In the genomic region with DNA sequence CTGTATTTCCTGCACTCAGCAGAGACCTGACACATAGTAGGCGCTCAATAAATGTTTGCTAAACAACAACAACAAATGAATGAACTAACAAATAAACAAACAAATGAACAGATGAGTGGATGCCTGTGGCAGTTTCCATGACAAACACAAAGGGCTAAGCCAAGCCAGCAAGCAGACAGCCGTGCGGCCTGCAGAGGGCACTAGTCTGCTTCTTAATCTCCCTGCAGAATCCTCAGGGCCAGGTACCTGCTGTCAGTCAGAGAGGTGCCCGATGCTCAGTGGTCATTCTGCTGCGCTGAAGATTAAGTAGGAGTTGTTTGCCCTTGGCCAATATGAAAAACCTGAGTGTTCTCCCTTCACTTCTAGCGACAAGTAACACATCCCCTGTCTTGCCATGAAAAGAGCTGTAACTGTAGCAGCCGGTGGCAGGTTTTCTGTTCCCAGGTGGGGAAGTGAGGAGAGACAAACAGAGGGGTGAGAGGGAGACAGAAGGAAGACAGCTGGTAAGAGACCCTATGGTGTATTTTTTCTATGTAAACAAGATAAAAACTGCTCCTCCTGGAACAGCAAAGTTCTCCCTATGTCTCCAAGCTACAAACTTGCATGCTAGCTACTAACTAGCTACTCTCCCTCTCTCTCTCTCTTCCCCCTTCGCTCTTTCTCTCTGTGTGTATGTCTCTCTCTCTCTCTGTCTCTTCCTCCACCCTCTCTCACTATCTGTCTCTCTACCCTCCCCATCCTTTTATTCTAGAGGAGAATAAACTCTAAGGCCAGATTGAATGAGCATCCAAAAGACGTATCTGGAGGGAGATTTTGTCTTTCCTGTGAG, we compare ENCODE assay signal across 8 cellular contexts. TPM values are rescaled to one million over a fixed set of nuclear protein-coding genes. Genes with fewer than 3 reads are reported as not detected.
A peak's percentile ranks its signal among the peaks of the same experiment; 100 is the strongest.
DNase-seq lines count a peak whose midpoint lies in the region; ATAC-seq, FAIRE-seq and TF ChIP-seq lines count a peak whose summit lies in the region.

Gene MC3R (plus strand): TSS at position 779 of the 829 bp plus-strand sequence. CDS start 112 bp downstream, outside the sequence.

- CTCF ChIA-PET in Caco-2 (lab: Charles Lee), result interaction anchor here (0.8 kb wide), 1 partner anchor 302 kb away, joined by 3 read pairs; no protein-coding TSS in a partner anchor
- CTCF ChIA-PET in GM12878 (lab: Yijun Ruan, JAX), result interaction anchor here (0.6 to 1.5 kb wide), 14 partner anchors 9 to 1908 kb away, joined by 3 to 6 read pairs (median 3); no protein-coding TSS in a partner anchor

- no peak within 1 kb of the TSS for H3K27ac Mint-ChIP-seq in Caco-2 (ENCODE audit: unreplicated experiment)

- H3K4me3 ChIP-seq in Caco-2 (ENCODE audit: low read depth, low read length) (no peak within 1 kb of the TSS), GM12878 (no peak within 1 kb of the TSS), kidney epithelial cell (ENCODE audit: low read depth, low read length) (no peak within 1 kb of the TSS)

- H3K4me1 Mint-ChIP-seq in Caco-2 (ENCODE audit: low read depth, unreplicated experiment), result no peaks in the 10 kb centered on the region

- BruUV-seq in Caco-2 (replicated peaks; lab: Mats Ljungman, UMichigan) (no TSS peak), GM12878 (replicated peaks; lab: Mats Ljungman, UMichigan) (no TSS peak)

- peak; percentile 51 for TF ChIP-seq RAD21 in GM12878 (IDR thresholded peaks at IDR 0.05; ENCODE audit: insufficient read depth, low read depth, low read length)

- H3K4me2 ChIP-seq in GM12878 (ENCODE audit: control insufficient read depth, insufficient read depth), result no peak within 1 kb of the TSS

- no peaks in the 10 kb centered on the region for H3K9me3 Mint-ChIP-seq in Caco-2 (ENCODE audit: unreplicated experiment)

- no peaks in the 10 kb centered on the region for H3K36me3 ChIP-seq in Caco-2 (ENCODE audit: control insufficient read depth, insufficient read depth, low read length)
- H3K36me3 ChIP-seq in GM12878 (ENCODE audit: control insufficient read depth in 2 of 2, insufficient read depth in 2 of 2, low read length in 1 of 2), result no peaks in the 10 kb centered on the region
- H3K36me3 ChIP-seq in kidney epithelial cell (ENCODE audit: control insufficient read depth, insufficient read depth, low read length), result no peaks in the 10 kb centered on the region

- H3K27ac ChIP-seq in GM12878 (ENCODE audit: control insufficient read depth, insufficient read depth), result no peak within 1 kb of the TSS

- no peak within 1 kb of the TSS for H3K9ac ChIP-seq in GM12878 (ENCODE audit: control insufficient read depth, insufficient read depth, low read length)

- no peaks in the 10 kb centered on the region for H3K36me3 Mint-ChIP-seq in Caco-2 (ENCODE audit: insufficient read depth, unreplicated experiment)

- H3K4me3 Mint-ChIP-seq in Caco-2 (ENCODE audit: unreplicated experiment), result no peak within 1 kb of the TSS

- peaks cover 33% of the 10 kb centered on the region for H3K27me3 Mint-ChIP-seq in Caco-2 (ENCODE audit: insufficient read depth, unreplicated experiment)

- peak; percentile 68 for ATAC-seq in GM19328 (IDR thresholded peaks at IDR 0.05; ENCODE audit: unreplicated experiment)
- ATAC-seq in GM12878, result peak; percentile 93
- no peak for ATAC-seq in GM21390 (IDR thresholded peaks at IDR 0.05; ENCODE audit: unreplicated experiment)

- no peaks in the 10 kb centered on the region for H4K20me1 ChIP-seq in GM12878 (ENCODE audit: control insufficient read depth, insufficient read depth)

- TF ChIP-seq EP300 in GM12878 (IDR thresholded peaks at IDR 0.05; ENCODE audit: borderline replicate concordance in 1 of 2, control insufficient read depth in 1 of 2, low read depth in 2 of 2, low read length in 2 of 2), result no peak

- H3K9me3 ChIP-seq in Caco-2, result no peaks in the 10 kb centered on the region
- H3K9me3 ChIP-seq in GM12878 (replicated peaks; ENCODE audit: control insufficient read depth, insufficient read depth, low read length), result no peaks in the 10 kb centered on the region

- peak; percentile 86 for DNase-seq in Caco-2
- DNase-seq in Kasumi-1 (lab: John Stamatoyannopoulos, UW), result peak; percentile 31 to 66
- DNase-seq in SK-N-DZ (ENCODE audit: low spot score), result peak; percentile 55
- DNase-seq in GM12878 (ENCODE audit: low read depth, low spot score), result no peak
- peak; percentile 2 for DNase-seq in kidney epithelial cell (ENCODE audit: low read depth)
- DNase-seq in stimulated activated CD8-positive, alpha-beta memory T cell treated with anti-CD3 and anti-CD28 coated beads, Interleukin-12 subunit alpha, Interleukin-12 subunit beta, amount 100 ng/mL, for 24 hours (ENCODE audit: extremely low read depth), result peak; percentile 3

- FAIRE-seq in GM12878 (lab: Jason Lieb, UNC), result no peak

- H3K27me3 ChIP-seq in Caco-2 (replicated peaks; ENCODE audit: control insufficient read depth, insufficient read depth, low read length) (no peaks in the 10 kb centered on the region), GM12878 (replicated peaks in 1 of 2; ENCODE audit: control insufficient read depth in 2 of 2, insufficient read depth in 2 of 2, low read length in 1 of 2) (no peaks in the 10 kb centered on the region), kidney epithelial cell (ENCODE audit: control insufficient read depth, insufficient read depth, low read length) (no peaks in the 10 kb centered on the region)

- intact Hi-C loops in Caco-2 (cut with micrococcal nuclease; ENCODE audit: unreplicated experiment), result loop anchor here (1.0 to 5.0 kb wide), 5 partner anchors 109 to 331 kb away; partner anchors contain the start of genes AURKA, CSTF1, FAM210B and RTF2
- intact Hi-C loops in GM12878 (cut with micrococcal nuclease; ENCODE audit: unreplicated experiment), result loop anchor here (1.0 to 5.0 kb wide), 3 partner anchors 95 to 1566 kb away; no protein-coding TSS in a partner anchor

- SMC1A ChIA-PET in GM12878 (lab: Charles Lee; ENCODE audit: uncharacterized antibody, unreplicated experiment), result interaction anchor here (0.7 to 1.6 kb wide), 2 partner anchors 95 to 686 kb away, joined by 3 to 6 read pairs; no protein-coding TSS in a partner anchor

- POLR2A ChIA-PET in Caco-2 (lab: Charles Lee) (no interaction called here), GM12878 (lab: Charles Lee) (no interaction called here)

- no peaks in the 10 kb centered on the region for H3K4me1 ChIP-seq in Caco-2
- H3K4me1 ChIP-seq in GM12878 (ENCODE audit: control insufficient read depth, insufficient read depth, low read length), result no peaks in the 10 kb centered on the region

- in situ Hi-C loops in GM12878 (cut with MboI), result no loop called here

- no peak within 1 kb of the TSS for H2AFZ ChIP-seq in GM12878 (ENCODE audit: control insufficient read depth, low read depth, low read length)

- TF ChIP-seq CTCF in Caco-2 (IDR thresholded peaks at IDR 0.05; ENCODE audit: insufficient read depth in 1 of 2, low read depth in 1 of 2, low read length in 1 of 2, severe bottlenecking in 1 of 2, unreplicated experiment in 1 of 2), result peak; percentile 92 to 99
- TF ChIP-seq CTCF in GM12878 (IDR thresholded peaks at IDR 0.05 in 2 of 3, conservative IDR thresholded peaks at IDR 0.05 in 1 of 3; ENCODE audit: control insufficient read depth in 2 of 3, extremely low read depth in 1 of 3, insufficient read depth in 1 of 3, low read depth in 3 of 3, low read length in 3 of 3), result peak; percentile 73 to 75 (median 75)
- peak; percentile 67 for TF ChIP-seq CTCF in kidney epithelial cell (IDR thresholded peaks at IDR 0.05; ENCODE audit: insufficient read depth, low read length, poor library complexity, severe bottlenecking)

- RAD21 ChIA-PET in GM12878 (lab: Charles Lee; ENCODE audit: unreplicated experiment), result interaction anchor here (0.9 kb wide), 1 partner anchor 95 kb away, joined by 4 read pairs; no protein-coding TSS in a partner anchor

- 25% methylated on average over 9 of the region's 9 CpGs for WGBS in GM12878 (ENCODE audit: insufficient coverage, insufficient replicate concordance, low lambda C conversion rate, missing lambda C conversion rate)

- H3K79me2 ChIP-seq in GM12878 (ENCODE audit: control insufficient read depth, insufficient read depth, low read length), result no peaks in the 10 kb centered on the region

- TF ChIP-seq POLR2A in GM12878 (IDR thresholded peaks at IDR 0.05; ENCODE audit: low read depth, low read length), result no peak

TF ChIP-seq in GM12878, 131 proteins besides CTCF, POLR2A, EP300 and RAD21 (continues in another document):
- peak; percentile 81 for TF ChIP-seq PKNOX1 (IDR thresholded peaks at IDR 0.05)
- peak; percentile 52; the same call in 1 of the 2 replicates for TF ChIP-seq SMC3 (IDR thresholded peaks at IDR 0.05; ENCODE audit: borderline replicate concordance, low read length)

RNA-seq across cellular contexts. Expression of gene MC3R, which starts in this region (rescaled TPM):
- total RNA-seq in Caco-2 (2022), result not detected in 2 replicates
- polyA plus RNA-seq in SK-N-DZ (2014; cell fraction: cytosol; rRNA removed), result not detected in 2 replicates
- not detected in 2 replicates for polyA plus RNA-seq in SK-N-DZ (2014; cell fraction: nucleus; rRNA removed)
- total RNA-seq in GM12878 (2013; cell fraction: nucleolus; rRNA removed), result not detected in 2 replicates
- not detected in 2 replicates for total RNA-seq in GM12878 (2014; rRNA removed)
- total RNA-seq in GM12878 (2014; rRNA removed; fragmentation: Illumina TruSeq; extraction: Trizol), result not detected in 2 replicates
- total RNA-seq in GM12878 (2021), result not detected in 2 replicates
- polyA plus RNA-seq in GM12878 (2011; ENCODE audit: low read depth), result not detected
- polyA plus RNA-seq in GM12878 (2011; rRNA removed), result not detected in 2 replicates
- polyA plus RNA-seq in GM12878 (2011; cell fraction: cytosol; rRNA removed), result not detected in 2 replicates
- polyA plus RNA-seq in GM12878 (2011; cell fraction: nucleus; rRNA removed), result not detected in 2 replicates
- not detected in 2 replicates for polyA plus RNA-seq in GM12878 (2012)
- not detected in 2 replicates for polyA plus RNA-seq in GM12878 (2014; fragmentation: Illumina TruSeq; extraction: Trizol)
- not detected for polyA plus RNA-seq in GM12878 (2014; fragmentation: Nextera tagmentation; extraction: Ambion mirVana)
- not detected in 2 replicates for polyA plus RNA-seq in GM12878 (2014; rRNA removed)
- polyA plus RNA-seq in GM12878 (2016; fragmentation: Nextera tagmentation; extraction: Ambion mirVana), result not detected
- polyA minus RNA-seq in GM12878 (2011; rRNA and poly(A)+ RNA removed), result not detected in 2 replicates
- polyA minus RNA-seq in GM12878 (2011; cell fraction: cytosol; rRNA and poly(A)+ RNA removed), result not detected in 2 replicates
- polyA minus RNA-seq in GM12878 (2011; cell fraction: nucleus; rRNA and poly(A)+ RNA removed), result not detected in 2 replicates
- total RNA-seq in kidney epithelial cell, result not detected in 2 replicates

Comparison
In these comparisons a context has a peak if more than half of its experiments do, and no peak if none do; other contexts are left out.
1. Peak in DNase-seq in Caco-2; RNA of the gene not detected or under 1 TPM.
2. Peak in ATAC-seq in GM12878; RNA of the gene not detected or under 1 TPM.
3. Peak in DNase-seq in kidney epithelial cell; RNA of the gene not detected or under 1 TPM.